In the genomic region with DNA sequence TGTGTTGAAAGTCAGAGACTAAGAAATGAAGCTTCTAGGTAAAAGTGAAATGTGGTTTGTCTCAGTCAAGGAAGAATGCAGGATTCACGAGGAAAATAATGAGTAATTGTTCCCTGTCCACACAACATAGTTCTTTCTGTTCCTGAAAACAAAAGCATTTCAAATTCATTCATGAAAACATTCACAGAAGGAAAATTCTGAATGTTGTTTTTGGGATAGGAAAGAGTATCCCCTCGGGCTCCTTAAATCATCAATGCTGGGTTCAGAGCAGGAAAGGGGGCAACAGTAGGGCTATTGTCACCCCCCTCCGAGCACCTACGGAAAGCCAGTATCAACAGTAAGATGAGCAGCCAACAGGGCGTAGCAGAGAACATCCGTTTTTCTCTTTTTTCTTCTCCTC, we compare ENCODE assay signal across 26 cellular contexts.
"Had no signal": no experiment of that assay in that cellular context is flagged by ENCODE, and none has a peak within 500 bp of the region (broad histone marks: within the 10 kb centered on the region; RNA-seq: fewer than 3 reads in every experiment).

No MANE protein-coding gene starts in this region.

- H3K27ac Mint-ChIP-seq: activated B cell treated with CpG ODN at 0.5 μM for 24 hours; activated CD4-positive, alpha-beta memory T cell treated with anti-CD3 and anti-CD28 coated beads, Interleukin-2, amount 10 ng/mL, durations not matched to agents 7 days and 5 days; activated CD4-positive, alpha-beta T cell treated with anti-CD3 and anti-CD28 coated beads, Interleukin-2, amount 10 ng/mL, durations not matched to agents 7 days and 5 days; activated naive CD4-positive, alpha-beta T cell treated with anti-CD3 and anti-CD28 coated beads for 36 hours; activated naive CD8-positive, alpha-beta T cell; activated T-helper 17 cell treated with anti-CD3 and anti-CD28 coated beads, Interleukin-2, amount 50 U/mL, for 72 hours; brain; T-cell had no signal

- H3K27ac ChIP-seq: cardiac muscle cell had no signal

- H3K27me3 Mint-ChIP-seq: activated B cell treated with CpG ODN at 0.5 μM for 24 hours; activated CD4-positive, alpha-beta memory T cell treated with anti-CD3 and anti-CD28 coated beads, Interleukin-2, amount 10 ng/mL, durations not matched to agents 7 days and 5 days; activated CD4-positive, alpha-beta T cell treated with anti-CD3 and anti-CD28 coated beads, Interleukin-2, amount 10 ng/mL, durations not matched to agents 7 days and 5 days; activated naive CD8-positive, alpha-beta T cell; activated T-helper 17 cell treated with anti-CD3 and anti-CD28 coated beads, Interleukin-2, amount 50 U/mL, for 72 hours; T-cell had no signal

- H3K27me3 ChIP-seq: cardiac muscle cell had no signal

- H3K9me3 Mint-ChIP-seq: activated CD4-positive, alpha-beta T cell treated with anti-CD3 and anti-CD28 coated beads, Interleukin-2, amount 10 ng/mL, durations not matched to agents 7 days and 5 days; activated naive CD4-positive, alpha-beta T cell treated with anti-CD3 and anti-CD28 coated beads for 36 hours; brain had no signal

- H3K4me1 Mint-ChIP-seq: activated B cell treated with CpG ODN at 0.5 μM for 24 hours; activated CD4-positive, alpha-beta memory T cell treated with anti-CD3 and anti-CD28 coated beads, Interleukin-2, amount 10 ng/mL, durations not matched to agents 7 days and 5 days; activated CD4-positive, alpha-beta T cell treated with anti-CD3 and anti-CD28 coated beads, Interleukin-2, amount 10 ng/mL, durations not matched to agents 7 days and 5 days; activated T-helper 17 cell treated with anti-CD3 and anti-CD28 coated beads, Interleukin-2, amount 50 U/mL, for 72 hours; brain; T-cell had no signal

- H3K36me3 ChIP-seq: cardiac muscle cell had no signal

- DNase-seq: activated B cell treated with CpG ODN at 0.5 μM for 24 hours; activated CD4-positive, alpha-beta memory T cell treated with anti-CD3 and anti-CD28 coated beads, Interleukin-2, amount 10 ng/mL, durations not matched to agents 7 days and 5 days; activated CD4-positive, alpha-beta T cell treated with anti-CD3 and anti-CD28 coated beads for 1 hour; activated CD4-positive, alpha-beta T cell treated with anti-CD3 and anti-CD28 coated beads, Interleukin-2, amount 10 ng/mL, durations not matched to agents 7 days and 5 days; activated gamma-delta T cell; activated naive CD4-positive, alpha-beta T cell treated with anti-CD3 and anti-CD28 coated beads for 36 hours; activated T-cell treated with anti-CD3 and anti-CD28 coated beads for 4 hours; activated T-cell treated with anti-CD3 and anti-CD28 coated beads, Interleukin-2, amount 50 U/mL, for 48 hours; amygdala; KBM-7; MV-4-11; NCI-H1092 treated with DMSO at 0.1 percent for 48 hours; NCI-H1417 treated with DMSO at 0.1 percent for 48 hours; NCI-H1694; NCI-H2029 treated with DMSO at 0.1 percent for 48 hours; NCI-H345; NCI-H524; PC-3; SHP77 treated with DMSO at 0.1 percent for 48 hours; T-cell; T-helper 2 cell; T1000 had no signal

- H3K36me3 Mint-ChIP-seq: activated naive CD8-positive, alpha-beta T cell; brain; T-cell had no signal

- H3K4me3 ChIP-seq: cardiac muscle cell had no signal

- H3K4me3 Mint-ChIP-seq: activated B cell treated with CpG ODN at 0.5 μM for 24 hours; activated CD4-positive, alpha-beta memory T cell treated with anti-CD3 and anti-CD28 coated beads, Interleukin-2, amount 10 ng/mL, durations not matched to agents 7 days and 5 days; activated CD4-positive, alpha-beta T cell treated with anti-CD3 and anti-CD28 coated beads, Interleukin-2, amount 10 ng/mL, durations not matched to agents 7 days and 5 days; activated naive CD4-positive, alpha-beta T cell treated with anti-CD3 and anti-CD28 coated beads for 36 hours; activated naive CD8-positive, alpha-beta T cell; activated T-helper 17 cell treated with anti-CD3 and anti-CD28 coated beads, Interleukin-2, amount 50 U/mL, for 72 hours; brain; T-cell had no signal

- ATAC-seq: activated T-helper 17 cell treated with anti-CD3 and anti-CD28 coated beads, Interleukin-2, amount 50 U/mL, for 72 hours; PC-3; T-cell had no signal
